7 cellular contexts compared by ENCODE assay signal in the genomic region with DNA sequence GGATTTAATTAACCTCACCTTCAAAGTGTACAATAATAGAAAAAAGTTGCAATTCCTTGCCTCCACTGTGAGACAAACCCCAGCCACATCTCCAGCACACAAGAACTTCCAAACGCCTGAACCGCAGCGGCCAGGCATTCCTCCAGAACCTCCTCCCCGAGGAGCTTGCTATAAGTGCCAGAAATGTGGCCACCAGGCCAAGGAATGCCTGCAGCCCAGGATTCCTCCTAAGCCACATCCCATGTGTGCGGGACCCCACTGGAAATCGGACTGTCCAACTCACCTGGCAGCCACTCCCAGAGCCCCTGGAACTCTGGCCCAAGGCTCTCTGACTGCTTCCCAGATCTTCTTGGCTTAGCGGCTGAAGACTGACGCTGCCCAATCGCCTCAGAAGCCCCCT.
A peak's percentile ranks its signal among the peaks of the same experiment; 100 is the strongest.
DNase-seq lines count a peak whose midpoint lies in the region; FAIRE-seq and TF ChIP-seq lines count a peak whose summit lies in the region.
"Not testable (repeated sequence)": the region's sequence is repeated elsewhere in the genome, so short reads cannot be mapped to it uniquely, and the experiment has no call there.

No MANE protein-coding gene starts in this region.

- not testable (repeated sequence) for H4K5ac ChIP-seq in mesendoderm (ENCODE audit: low read length)

- H3K27me3 Mint-ChIP-seq in astrocyte (ENCODE audit: low read depth, unreplicated experiment), result not testable (repeated sequence)

- peaks cover 12% of the 10 kb centered on the region for H3K36me3 ChIP-seq in H7 (replicated peaks; ENCODE audit: control insufficient read depth, insufficient read depth, low read length)
- peaks cover 26% of the 10 kb centered on the region for H3K36me3 ChIP-seq in HUES64 (ENCODE audit: insufficient read depth, low read length)
- H3K36me3 ChIP-seq in astrocyte (ENCODE audit: insufficient read depth, low read length); iPS DF 6.9 (ENCODE audit: control insufficient read depth, insufficient read depth, low read length); mesendoderm (ENCODE audit: control insufficient read depth, insufficient read depth, low read length): not testable (repeated sequence)

- not testable (repeated sequence) for FAIRE-seq in astrocyte (lab: Jason Lieb, UNC)

- not testable (repeated sequence) for H3K23ac ChIP-seq in mesendoderm (ENCODE audit: low read length)

- H3K18ac ChIP-seq in mesendoderm (ENCODE audit: low read length), result not testable (repeated sequence)

- H3K9me3 ChIP-seq in HUES64 (ENCODE audit: insufficient read depth, low read depth, low read length); astrocyte (ENCODE audit: insufficient read depth, low read depth, low read length); iPS DF 6.9 (ENCODE audit: control insufficient read depth, insufficient read depth, low read length); iPS-18c (ENCODE audit: control insufficient read depth, insufficient read depth, low read length): not testable (repeated sequence)

- H2AK5ac ChIP-seq in mesendoderm (ENCODE audit: low read length), result not testable (repeated sequence)

- not testable (repeated sequence) for H3K9me3 Mint-ChIP-seq in astrocyte (ENCODE audit: unreplicated experiment)

- H3K79me2 ChIP-seq in astrocyte (ENCODE audit: insufficient read depth, low read length); mesendoderm (ENCODE audit: control insufficient read depth, insufficient read depth, low read length): not testable (repeated sequence)

- H3K27ac ChIP-seq in HUES64 (ENCODE audit: low read depth, low read length); astrocyte (ENCODE audit: low read depth, low read length); iPS DF 6.9 (ENCODE audit: low read length); mesendoderm (ENCODE audit: low read depth, low read length): not testable (repeated sequence)

- not testable (repeated sequence) for H3K56ac ChIP-seq in mesendoderm (ENCODE audit: low read length)

- peaks cover 20% of the 10 kb centered on the region for H3K4me1 ChIP-seq in HUES64 (ENCODE audit: insufficient read depth, low read length)
- not testable (repeated sequence) for H3K4me1 ChIP-seq in astrocyte (ENCODE audit: insufficient read depth, low read length); iPS DF 6.9 (ENCODE audit: control insufficient read depth, insufficient read depth, low read length); mesendoderm (ENCODE audit: control insufficient read depth, low read depth, low read length)

- 2% methylated on average over 6 of the region's 9 CpGs for WGBS in HUES64
- no CpG with 5 or more reads among the region's 9 CpGs for WGBS in iPS DF 6.9 (ENCODE audit: insufficient coverage, insufficient read length)
- WGBS in mesendoderm (ENCODE audit: extremely low coverage, insufficient coverage, low lambda C conversion rate), result no CpG with 5 or more reads among the region's 9 CpGs

- H2BK5ac ChIP-seq in mesendoderm (ENCODE audit: low read length), result not testable (repeated sequence)

- not testable (repeated sequence) for H2AFZ ChIP-seq in astrocyte (ENCODE audit: low read depth, low read length)

- not testable (repeated sequence) for H3K4me2 ChIP-seq in astrocyte (ENCODE audit: low read length); mesendoderm (ENCODE audit: low read length)

- H3K27ac Mint-ChIP-seq in astrocyte (ENCODE audit: unreplicated experiment), result not testable (repeated sequence)

- not testable (repeated sequence) for H3K36me3 Mint-ChIP-seq in astrocyte (ENCODE audit: low read depth, unreplicated experiment)

- DNase-seq in AG10803 (ENCODE audit: low read depth), result peak; percentile 34
- not testable (repeated sequence) for DNase-seq in H7; iPS DF 6.9 (ENCODE audit: low read depth, low spot score); mesendoderm
- DNase-seq in astrocyte (ENCODE audit: low read depth), result peak; percentile 26

- H4K20me1 ChIP-seq in astrocyte (ENCODE audit: insufficient read depth, low read length), result not testable (repeated sequence)

- not testable (repeated sequence) for H2BK120ac ChIP-seq in mesendoderm (ENCODE audit: low read depth, low read length)

- TF ChIP-seq CTCF in AG10803 (conservative IDR thresholded peaks at IDR 0.05; ENCODE audit: low read length); astrocyte (IDR thresholded peaks at IDR 0.05; ENCODE audit: insufficient read depth, low read depth, low read length): not testable (repeated sequence)

- not testable (repeated sequence) for H3K4ac ChIP-seq in mesendoderm (ENCODE audit: low read depth, low read length)

- H3K4me3 ChIP-seq in AG10803 (ENCODE audit: low read length); astrocyte (ENCODE audit: insufficient read depth, low read depth, low read length); mesendoderm (ENCODE audit: low read length): not testable (repeated sequence)
- H3K4me3 ChIP-seq in H7 (ENCODE audit: insufficient read depth, low read depth, low read length), result peak overlapping the region; percentile 44
- peak overlapping the region; percentile 52 for H3K4me3 ChIP-seq in HUES64 (ENCODE audit: low read length)
- H3K4me3 ChIP-seq in iPS DF 6.9 (ENCODE audit: low read length), result peak overlapping the region; percentile 50; the same call in 1 of the 2 replicates
- peak overlapping the region; percentile 40 for H3K4me3 ChIP-seq in iPS-18c (ENCODE audit: insufficient read depth, low read depth, low read length)

- not testable (repeated sequence) for H4K8ac ChIP-seq in mesendoderm (ENCODE audit: low read depth, low read length)

- 0 out of 2 replicates have a peak overlapping the region, but pooled peaks have one; percentile 50 for H3K9ac ChIP-seq in HUES64 (ENCODE audit: low read depth, low read length)
- H3K9ac ChIP-seq in astrocyte (ENCODE audit: low read length), result not testable (repeated sequence)
- peak overlapping the region; percentile 42 for H3K9ac ChIP-seq in mesendoderm (ENCODE audit: low read length)

- not testable (repeated sequence) for H3K79me1 ChIP-seq in mesendoderm (ENCODE audit: low read length)

- H3K27me3 ChIP-seq in H7 (ENCODE audit: control insufficient read depth, insufficient read depth, low read length); HUES64 (ENCODE audit: insufficient read depth, low read length); astrocyte (ENCODE audit: insufficient read depth, low read length); iPS DF 6.9 (ENCODE audit: control insufficient read depth, insufficient read depth, low read length); mesendoderm (ENCODE audit: insufficient read depth, low read length, poor library complexity): not testable (repeated sequence)

- not testable (repeated sequence) for H2BK15ac ChIP-seq in mesendoderm (replicated peaks; ENCODE audit: low read depth)

- H3K4me3 Mint-ChIP-seq in astrocyte (ENCODE audit: unreplicated experiment), result not testable (repeated sequence)

- H3K4me1 Mint-ChIP-seq in astrocyte (ENCODE audit: low read depth, unreplicated experiment), result not testable (repeated sequence)
